ENCODE assay signal across 1 cellular context in the genomic region with DNA sequence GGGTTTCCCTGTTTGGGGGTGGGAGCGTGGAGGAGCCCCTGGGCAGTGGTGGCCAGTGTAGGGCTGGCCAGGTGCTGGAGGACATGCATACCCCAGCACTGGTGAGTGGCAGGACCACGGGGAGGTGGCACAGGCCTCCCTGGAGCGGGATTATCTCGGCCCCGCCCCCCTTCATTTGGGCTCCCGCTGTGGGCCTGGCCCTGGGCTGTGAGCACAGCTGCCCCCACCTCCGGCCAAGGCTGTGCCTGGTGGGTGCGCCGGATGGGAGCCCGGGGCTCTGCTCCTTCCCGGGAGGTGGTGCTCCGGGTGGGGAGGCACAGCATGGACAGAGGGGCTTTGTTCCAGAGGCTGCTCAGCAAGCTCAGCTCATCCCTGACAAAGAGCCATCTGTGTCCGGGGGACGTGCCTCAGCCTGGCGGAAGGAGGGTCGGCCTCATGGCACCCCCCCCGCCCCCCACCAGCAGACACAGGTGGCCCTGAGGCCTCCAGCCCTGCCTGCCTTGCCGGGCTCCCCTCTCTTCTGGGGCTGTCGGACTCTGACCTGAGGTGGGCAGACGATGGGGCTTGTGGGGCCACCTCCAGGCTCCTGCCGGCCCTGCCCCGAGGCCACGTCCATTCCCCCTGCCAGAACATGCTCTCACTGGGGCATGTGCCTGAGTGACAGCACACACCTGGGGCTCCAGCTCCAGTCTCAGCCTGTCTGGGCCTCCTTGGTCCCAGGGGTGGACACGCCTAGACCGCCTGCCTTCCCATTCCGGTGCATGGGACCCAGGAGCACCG.
TF ChIP-seq lines count a peak whose summit lies in the region.

No MANE protein-coding gene starts in this region.

TF ChIP-seq in HepG2, 621 proteins besides CTCF, POLR2A, EP300 and RAD21 (continued from another document and continues in another):
- TF ChIP-seq, protein P1, sequence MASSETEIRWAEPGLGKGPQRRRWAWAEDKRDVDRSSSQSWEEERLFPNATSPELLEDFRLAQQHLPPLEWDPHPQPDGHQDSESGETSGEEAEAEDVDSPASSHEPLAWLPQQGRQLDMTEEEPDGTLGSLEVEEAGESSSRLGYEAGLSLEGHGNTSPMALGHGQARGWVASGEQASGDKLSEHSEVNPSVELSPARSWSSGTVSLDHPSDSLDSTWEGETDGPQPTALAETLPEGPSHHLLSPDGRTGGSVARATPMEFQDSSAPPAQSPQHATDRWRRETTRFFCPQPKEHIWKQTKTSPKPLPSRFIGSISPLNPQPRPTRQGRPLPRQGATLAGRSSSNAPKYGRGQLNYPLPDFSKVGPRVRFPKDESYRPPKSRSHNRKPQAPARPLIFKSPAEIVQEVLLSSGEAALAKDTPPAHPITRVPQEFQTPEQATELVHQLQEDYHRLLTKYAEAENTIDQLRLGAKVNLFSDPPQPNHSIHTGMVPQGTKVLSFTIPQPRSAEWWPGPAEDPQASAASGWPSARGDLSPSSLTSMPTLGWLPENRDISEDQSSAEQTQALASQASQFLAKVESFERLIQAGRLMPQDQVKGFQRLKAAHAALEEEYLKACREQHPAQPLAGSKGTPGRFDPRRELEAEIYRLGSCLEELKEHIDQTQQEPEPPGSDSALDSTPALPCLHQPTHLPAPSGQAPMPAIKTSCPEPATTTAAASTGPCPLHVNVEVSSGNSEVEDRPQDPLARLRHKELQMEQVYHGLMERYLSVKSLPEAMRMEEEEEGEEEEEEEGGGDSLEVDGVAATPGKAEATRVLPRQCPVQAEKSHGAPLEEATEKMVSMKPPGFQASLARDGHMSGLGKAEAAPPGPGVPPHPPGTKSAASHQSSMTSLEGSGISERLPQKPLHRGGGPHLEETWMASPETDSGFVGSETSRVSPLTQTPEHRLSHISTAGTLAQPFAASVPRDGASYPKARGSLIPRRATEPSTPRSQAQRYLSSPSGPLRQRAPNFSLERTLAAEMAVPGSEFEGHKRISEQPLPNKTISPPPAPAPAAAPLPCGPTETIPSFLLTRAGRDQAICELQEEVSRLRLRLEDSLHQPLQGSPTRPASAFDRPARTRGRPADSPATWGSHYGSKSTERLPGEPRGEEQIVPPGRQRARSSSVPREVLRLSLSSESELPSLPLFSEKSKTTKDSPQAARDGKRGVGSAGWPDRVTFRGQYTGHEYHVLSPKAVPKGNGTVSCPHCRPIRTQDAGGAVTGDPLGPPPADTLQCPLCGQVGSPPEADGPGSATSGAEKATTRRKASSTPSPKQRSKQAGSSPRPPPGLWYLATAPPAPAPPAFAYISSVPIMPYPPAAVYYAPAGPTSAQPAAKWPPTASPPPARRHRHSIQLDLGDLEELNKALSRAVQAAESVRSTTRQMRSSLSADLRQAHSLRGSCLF (CRISPR knock-in tag; IDR thresholded peaks at IDR 0.05; ENCODE audit: borderline replicate concordance) = no peak
- TF ChIP-seq ZNF44 (CRISPR knock-in tag; IDR thresholded peaks at IDR 0.05) (no peak), CBX5 (CRISPR knock-in tag; IDR thresholded peaks at IDR 0.05; ENCODE audit: borderline replicate concordance) (peak; percentile 26; the same call in 1 of the 2 replicates), ZNF326 (CRISPR knock-in tag; IDR thresholded peaks at IDR 0.05; ENCODE audit: borderline replicate concordance) (no peak), ZNF234 (CRISPR knock-in tag; conservative IDR thresholded peaks at IDR 0.05) (no peak; the same call in 1 of the 2 replicates), ZNF24 (IDR thresholded peaks at IDR 0.05) (no peak), ATF6 (CRISPR knock-in tag; conservative IDR thresholded peaks at IDR 0.05) (no peak), ZNF720 (CRISPR knock-in tag; IDR thresholded peaks at IDR 0.05) (no peak), ETV5 (CRISPR knock-in tag; IDR thresholded peaks at IDR 0.05; ENCODE audit: borderline replicate concordance) (peak; percentile 93), ZNF121 (CRISPR knock-in tag; IDR thresholded peaks at IDR 0.05) (0 out of 2 replicates have a peak, but pooled peaks have one; percentile 16), ISL2 (CRISPR knock-in tag; IDR thresholded peaks at IDR 0.05) (peak; percentile 84), MXD1 (CRISPR knock-in tag; IDR thresholded peaks at IDR 0.05) (no peak; the same call in 1 of the 2 replicates), ZNF83 (CRISPR knock-in tag; IDR thresholded peaks at IDR 0.05; ENCODE audit: borderline replicate concordance) (peak; percentile 37; the same call in 1 of the 2 replicates), ZNF672 (CRISPR knock-in tag; IDR thresholded peaks at IDR 0.05) (no peak), HCFC1 (IDR thresholded peaks at IDR 0.05; ENCODE audit: low read depth, low read length) (no peak), KDM5B (CRISPR knock-in tag; IDR thresholded peaks at IDR 0.05; ENCODE audit: borderline replicate concordance) (peak; percentile 54; the same call in 1 of the 2 replicates), RORA (CRISPR knock-in tag; IDR thresholded peaks at IDR 0.05) (no peak), GTF3A (CRISPR knock-in tag; conservative IDR thresholded peaks at IDR 0.05) (no peak), ATF1 (CRISPR knock-in tag; IDR thresholded peaks at IDR 0.05) (no peak), ARID4A (CRISPR knock-in tag; IDR thresholded peaks at IDR 0.05; ENCODE audit: borderline replicate concordance) (peak; percentile 72; the same call in 1 of the 2 replicates), ADNP (CRISPR knock-in tag; IDR thresholded peaks at IDR 0.05) (no peak), ETS1 (CRISPR knock-in tag; IDR thresholded peaks at IDR 0.05) (no peak; the same call in 1 of the 2 replicates), ZNF180 (CRISPR knock-in tag; IDR thresholded peaks at IDR 0.05; ENCODE audit: borderline replicate concordance, low read depth) (no peak), NCOR1 (IDR thresholded peaks at IDR 0.05; ENCODE audit: borderline replicate concordance, low read length) (no peak; the same call in 1 of the 2 replicates), GRHL1 (CRISPR knock-in tag; conservative IDR thresholded peaks at IDR 0.05) (no peak), HOXD1 (CRISPR knock-in tag; IDR thresholded peaks at IDR 0.05) (peak; percentile 77; the same call in 1 of the 2 replicates), ZBTB38 (CRISPR knock-in tag; IDR thresholded peaks at IDR 0.05) (no peak), ZNF383 (CRISPR knock-in tag; IDR thresholded peaks at IDR 0.05; ENCODE audit: borderline replicate concordance) (no peak)
- TF ChIP-seq, protein P2, sequence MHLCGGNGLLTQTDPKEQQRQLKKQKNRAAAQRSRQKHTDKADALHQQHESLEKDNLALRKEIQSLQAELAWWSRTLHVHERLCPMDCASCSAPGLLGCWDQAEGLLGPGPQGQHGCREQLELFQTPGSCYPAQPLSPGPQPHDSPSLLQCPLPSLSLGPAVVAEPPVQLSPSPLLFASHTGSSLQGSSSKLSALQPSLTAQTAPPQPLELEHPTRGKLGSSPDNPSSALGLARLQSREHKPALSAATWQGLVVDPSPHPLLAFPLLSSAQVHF (CRISPR knock-in tag; IDR thresholded peaks at IDR 0.05) = no peak
- TF ChIP-seq, protein P3, sequence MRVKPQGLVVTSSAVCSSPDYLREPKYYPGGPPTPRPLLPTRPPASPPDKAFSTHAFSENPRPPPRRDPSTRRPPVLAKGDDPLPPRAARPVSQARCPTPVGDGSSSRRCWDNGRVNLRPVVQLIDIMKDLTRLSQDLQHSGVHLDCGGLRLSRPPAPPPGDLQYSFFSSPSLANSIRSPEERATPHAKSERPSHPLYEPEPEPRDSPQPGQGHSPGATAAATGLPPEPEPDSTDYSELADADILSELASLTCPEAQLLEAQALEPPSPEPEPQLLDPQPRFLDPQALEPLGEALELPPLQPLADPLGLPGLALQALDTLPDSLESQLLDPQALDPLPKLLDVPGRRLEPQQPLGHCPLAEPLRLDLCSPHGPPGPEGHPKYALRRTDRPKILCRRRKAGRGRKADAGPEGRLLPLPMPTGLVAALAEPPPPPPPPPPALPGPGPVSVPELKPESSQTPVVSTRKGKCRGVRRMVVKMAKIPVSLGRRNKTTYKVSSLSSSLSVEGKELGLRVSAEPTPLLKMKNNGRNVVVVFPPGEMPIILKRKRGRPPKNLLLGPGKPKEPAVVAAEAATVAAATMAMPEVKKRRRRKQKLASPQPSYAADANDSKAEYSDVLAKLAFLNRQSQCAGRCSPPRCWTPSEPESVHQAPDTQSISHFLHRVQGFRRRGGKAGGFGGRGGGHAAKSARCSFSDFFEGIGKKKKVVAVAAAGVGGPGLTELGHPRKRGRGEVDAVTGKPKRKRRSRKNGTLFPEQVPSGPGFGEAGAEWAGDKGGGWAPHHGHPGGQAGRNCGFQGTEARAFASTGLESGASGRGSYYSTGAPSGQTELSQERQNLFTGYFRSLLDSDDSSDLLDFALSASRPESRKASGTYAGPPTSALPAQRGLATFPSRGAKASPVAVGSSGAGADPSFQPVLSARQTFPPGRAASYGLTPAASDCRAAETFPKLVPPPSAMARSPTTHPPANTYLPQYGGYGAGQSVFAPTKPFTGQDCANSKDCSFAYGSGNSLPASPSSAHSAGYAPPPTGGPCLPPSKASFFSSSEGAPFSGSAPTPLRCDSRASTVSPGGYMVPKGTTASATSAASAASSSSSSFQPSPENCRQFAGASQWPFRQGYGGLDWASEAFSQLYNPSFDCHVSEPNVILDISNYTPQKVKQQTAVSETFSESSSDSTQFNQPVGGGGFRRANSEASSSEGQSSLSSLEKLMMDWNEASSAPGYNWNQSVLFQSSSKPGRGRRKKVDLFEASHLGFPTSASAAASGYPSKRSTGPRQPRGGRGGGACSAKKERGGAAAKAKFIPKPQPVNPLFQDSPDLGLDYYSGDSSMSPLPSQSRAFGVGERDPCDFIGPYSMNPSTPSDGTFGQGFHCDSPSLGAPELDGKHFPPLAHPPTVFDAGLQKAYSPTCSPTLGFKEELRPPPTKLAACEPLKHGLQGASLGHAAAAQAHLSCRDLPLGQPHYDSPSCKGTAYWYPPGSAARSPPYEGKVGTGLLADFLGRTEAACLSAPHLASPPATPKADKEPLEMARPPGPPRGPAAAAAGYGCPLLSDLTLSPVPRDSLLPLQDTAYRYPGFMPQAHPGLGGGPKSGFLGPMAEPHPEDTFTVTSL (CRISPR knock-in tag; IDR thresholded peaks at IDR 0.05; ENCODE audit: borderline replicate concordance) = no peak
